In the genomic region with DNA sequence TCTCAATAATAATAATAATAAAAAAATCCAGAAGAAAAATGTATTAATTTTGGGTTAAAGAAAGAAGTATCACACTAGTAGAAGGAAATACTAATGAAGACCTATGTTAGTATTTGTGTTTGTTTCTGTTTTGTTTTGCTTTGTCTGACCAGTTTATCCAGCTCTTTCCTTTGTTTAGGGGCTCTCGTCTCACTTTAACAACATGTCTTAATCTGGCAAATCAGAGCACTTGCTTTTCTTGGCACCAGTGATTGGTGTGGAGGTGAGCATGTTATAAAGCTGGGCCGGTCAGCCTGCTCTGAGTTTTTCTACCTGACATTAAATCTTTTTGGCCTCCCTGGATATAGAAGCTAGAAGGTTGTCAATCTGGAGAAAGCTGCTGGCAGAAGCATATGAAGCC, we compare ENCODE assay signal across 22 cellular contexts.
"Had no signal": no experiment of that assay in that cellular context is flagged by ENCODE, and none has a peak within 500 bp of the region (broad histone marks: within the 10 kb centered on the region; RNA-seq: fewer than 3 reads in every experiment).

No MANE protein-coding gene starts in this region.

- H3K27ac ChIP-seq: prostate gland, sigmoid colon, stomach, testis, tibial artery had no signal

- H3K36me3 ChIP-seq: prostate gland, sigmoid colon, stomach, tibial artery had no signal

- H3K4me1 Mint-ChIP-seq: mesothelial cell of epicardium, nephron progenitor cell had no signal

- H3K27ac Mint-ChIP-seq: mesothelial cell of epicardium, nephron progenitor cell, type B pancreatic cell had no signal

- H3K4me1 ChIP-seq: prostate gland, sigmoid colon, testis, tibial artery had no signal

- H3K4me3 ChIP-seq: mucosa of descending colon, prostate gland, sigmoid colon, stomach, testis, tibial artery had no signal

- H3K27me3 Mint-ChIP-seq: type B pancreatic cell had no signal

- ATAC-seq: effector memory CD8-positive, alpha-beta T cell; left lobe of liver; mucosa of descending colon had no signal

- H3K9me3 Mint-ChIP-seq: effector memory CD8-positive, alpha-beta T cell; mesothelial cell of epicardium; naive B cell; nephron progenitor cell; stimulated activated effector memory CD8-positive, alpha-beta T cell treated with anti-CD3 and anti-CD28 coated beads, Interleukin-12 subunit alpha, Interleukin-12 subunit beta, amount 100 ng/mL, for 72 hours; type B pancreatic cell had no signal

- H3K27me3 ChIP-seq: sigmoid colon, stomach, testis, tibial artery had no signal

- DNase-seq: cortex of kidney; effector memory CD8-positive, alpha-beta T cell; hypothalamus; kidney; mesenchymal stem cell; mucosa of descending colon; naive B cell; nephron progenitor cell; nucleus accumbens; right cardiac atrium; sigmoid colon; stimulated activated CD4-positive, alpha-beta T cell treated with anti-CD3 and anti-CD28 coated beads, Interleukin-2, amount 100 ng/mL, for 24 hours; stimulated activated CD4-positive, alpha-beta T cell treated with anti-CD3 and anti-CD28 coated beads, Interleukin-4, amount 100 ng/mL, for 24 hours; stimulated activated naive CD4-positive, alpha-beta T cell treated with Interleukin-2 at 50 U/mL for 16 hours; stomach; testis; tibial artery had no signal

- H3K36me3 Mint-ChIP-seq: mesothelial cell of epicardium, naive B cell, type B pancreatic cell had no signal

- H3K9me3 ChIP-seq: mucosa of descending colon, prostate gland, sigmoid colon, stomach, testis, tibial artery had no signal

- H3K4me3 Mint-ChIP-seq: mesothelial cell of epicardium; naive B cell; nephron progenitor cell; stimulated activated effector memory CD8-positive, alpha-beta T cell treated with anti-CD3 and anti-CD28 coated beads, Interleukin-12 subunit alpha, Interleukin-12 subunit beta, amount 100 ng/mL, for 72 hours; type B pancreatic cell had no signal
